Comparison of ENCODE assay signal across 8 cellular contexts in genomic region chr4:14783011-14783877, GRCh38.
DNase-seq lines count a peak whose midpoint lies in the region; ATAC-seq, FAIRE-seq and TF ChIP-seq lines count a peak whose summit lies in the region.

No MANE protein-coding gene starts in this region.

- FAIRE-seq in GM12892 (lab: Jason Lieb, UNC), result peak; percentile 85

- H3K4me3 Mint-ChIP-seq in HFFc6, result no peak overlapping the region

- intact Hi-C loops in heart right ventricle (cut with DNase I), result no loop called here

- no peak overlapping the region for H2AK5ac ChIP-seq in neuronal stem cell (ENCODE audit: low read depth, low read length)

- 64 to 83% methylated on average over 5 of the region's 5 CpGs for WGBS in heart right ventricle, 2 donors
- WGBS in neuronal stem cell (ENCODE audit: extremely low coverage in 2 of 2, insufficient read length in 2 of 2, insufficient replicate concordance in 1 of 2), 2 donors, result no CpG with 5 or more reads among the region's 5 CpGs

- no peak overlapping the region for H3K14ac ChIP-seq in neuronal stem cell (ENCODE audit: low read length)

- H3K18ac ChIP-seq in neuronal stem cell (ENCODE audit: low read length), result no peak overlapping the region

- no peak overlapping the region for H3K23ac ChIP-seq in neuronal stem cell (ENCODE audit: low read depth, low read length, poor library complexity)

- ATAC-seq in GM21447 (IDR thresholded peaks at IDR 0.05; ENCODE audit: unreplicated experiment) (peak; percentile 92), HG03565 (IDR thresholded peaks at IDR 0.05; ENCODE audit: unreplicated experiment) (peak; percentile 96), heart right ventricle (no peak)

- no peak overlapping the region for H2BK120ac ChIP-seq in neuronal stem cell (ENCODE audit: low read depth, low read length)

- no peaks in the 10 kb centered on the region for H3K79me1 ChIP-seq in neuronal stem cell (ENCODE audit: low read depth, low read length)

- no peaks in the 10 kb centered on the region for H3K4me1 ChIP-seq in heart right ventricle
- H3K4me1 ChIP-seq in neuronal stem cell (ENCODE audit: control insufficient read depth in 2 of 2, insufficient read depth in 1 of 2, low read depth in 1 of 2, low read length in 2 of 2), result no peaks in the 10 kb centered on the region

- no peaks in the 10 kb centered on the region for H3K27me3 ChIP-seq in heart right ventricle
- no peaks in the 10 kb centered on the region for H3K27me3 ChIP-seq in neuronal stem cell (ENCODE audit: control insufficient read depth in 3 of 3, insufficient read depth in 3 of 3, low read depth in 1 of 3, low read length in 3 of 3)

- H2AFZ ChIP-seq in neuronal stem cell (ENCODE audit: low read length), result no peak overlapping the region

- no peak overlapping the region for H2BK12ac ChIP-seq in neuronal stem cell (ENCODE audit: low read length)

- no peak overlapping the region for H3K9ac ChIP-seq in neuronal stem cell (ENCODE audit: low read depth, low read length, poor library complexity)

- TF ChIP-seq CTCF in epithelial cell of esophagus (IDR thresholded peaks at IDR 0.05; ENCODE audit: insufficient read depth, low read depth, low read length, missing control alignments), result no peak
- no peak for TF ChIP-seq CTCF in heart right ventricle (IDR thresholded peaks at IDR 0.05)
- no peak for TF ChIP-seq CTCF in HFFc6 (IDR thresholded peaks at IDR 0.05)

- H4K91ac ChIP-seq in neuronal stem cell (ENCODE audit: low read depth, low read length, poor library complexity), result no peak overlapping the region

- no peak overlapping the region for H3K4me2 ChIP-seq in neuronal stem cell (ENCODE audit: insufficient read depth, low read length, poor library complexity, severe bottlenecking)

- H3K4me3 ChIP-seq in epithelial cell of esophagus (ENCODE audit: low read length), result no peak overlapping the region
- H3K4me3 ChIP-seq in heart right ventricle, result no peak overlapping the region
- no peak overlapping the region for H3K4me3 ChIP-seq in neuronal stem cell (ENCODE audit: low read length in 2 of 2)

- H3K27ac Mint-ChIP-seq in HFFc6, result no peak overlapping the region

- no peak for TF ChIP-seq POLR2A in GM12892 (IDR thresholded peaks at IDR 0.05; ENCODE audit: low read depth, low read length)

- no peak for DNase-seq in GM12892 (ENCODE audit: insufficient read length)
- DNase-seq in epithelial cell of esophagus (ENCODE audit: low read depth), result peak; percentile 97
- DNase-seq in heart right ventricle, result no peak
- no peak for DNase-seq in neuronal stem cell (ENCODE audit: low spot score)
- DNase-seq in HFFc6, result no peak
- DNase-seq in NCI-H2227 (lab: John Stamatoyannopoulos, UW; ENCODE audit: unreplicated experiment), result no peak

- H3K4me1 Mint-ChIP-seq in HFFc6 (ENCODE audit: low read depth), result no peaks in the 10 kb centered on the region

- H2BK5ac ChIP-seq in neuronal stem cell (ENCODE audit: low read length), result no peak overlapping the region

- peaks cover 13% of the 10 kb centered on the region for H3K9me3 Mint-ChIP-seq in HFFc6

- H3K36me3 Mint-ChIP-seq in HFFc6 (ENCODE audit: low read depth), result no peaks in the 10 kb centered on the region

- H3K27ac ChIP-seq in heart right ventricle (no peak overlapping the region), neuronal stem cell (replicated peaks; ENCODE audit: low read length) (no peak overlapping the region)

- H2BK15ac ChIP-seq in neuronal stem cell (ENCODE audit: low read length), result no peak overlapping the region

- peaks cover 0 to 11% (median 4%) of the 10 kb centered on the region in 11 donors for H3K9me3 ChIP-seq in heart right ventricle
- peaks cover 2 to 5% of the 10 kb centered on the region in 2 donors for H3K9me3 ChIP-seq in neuronal stem cell (replicated peaks in 1 of 2; ENCODE audit: control insufficient read depth in 2 of 2, insufficient read depth in 1 of 2, low read depth in 1 of 2, low read length in 2 of 2)

- no peak overlapping the region for H3K4ac ChIP-seq in neuronal stem cell (ENCODE audit: low read length)

- H3K27me3 Mint-ChIP-seq in HFFc6 (ENCODE audit: insufficient read depth), result no peaks in the 10 kb centered on the region; the same call in 1 of the 2 replicates

- no peak overlapping the region for H4K8ac ChIP-seq in neuronal stem cell (ENCODE audit: low read depth, low read length)

- H3K36me3 ChIP-seq in heart right ventricle, result no peaks in the 10 kb centered on the region
- no peaks in the 10 kb centered on the region for H3K36me3 ChIP-seq in neuronal stem cell (replicated peaks in 1 of 2; ENCODE audit: control insufficient read depth in 2 of 2, insufficient read depth in 2 of 2, low read length in 2 of 2)

Comparison
In these comparisons a context has a peak if more than half of its experiments do, and no peak if none do; other contexts are left out.
1. ATAC-seq: peak in GM21447 (single experiment) and HG03565 (single experiment); none in heart right ventricle (0 of 8).